In the genomic region with DNA sequence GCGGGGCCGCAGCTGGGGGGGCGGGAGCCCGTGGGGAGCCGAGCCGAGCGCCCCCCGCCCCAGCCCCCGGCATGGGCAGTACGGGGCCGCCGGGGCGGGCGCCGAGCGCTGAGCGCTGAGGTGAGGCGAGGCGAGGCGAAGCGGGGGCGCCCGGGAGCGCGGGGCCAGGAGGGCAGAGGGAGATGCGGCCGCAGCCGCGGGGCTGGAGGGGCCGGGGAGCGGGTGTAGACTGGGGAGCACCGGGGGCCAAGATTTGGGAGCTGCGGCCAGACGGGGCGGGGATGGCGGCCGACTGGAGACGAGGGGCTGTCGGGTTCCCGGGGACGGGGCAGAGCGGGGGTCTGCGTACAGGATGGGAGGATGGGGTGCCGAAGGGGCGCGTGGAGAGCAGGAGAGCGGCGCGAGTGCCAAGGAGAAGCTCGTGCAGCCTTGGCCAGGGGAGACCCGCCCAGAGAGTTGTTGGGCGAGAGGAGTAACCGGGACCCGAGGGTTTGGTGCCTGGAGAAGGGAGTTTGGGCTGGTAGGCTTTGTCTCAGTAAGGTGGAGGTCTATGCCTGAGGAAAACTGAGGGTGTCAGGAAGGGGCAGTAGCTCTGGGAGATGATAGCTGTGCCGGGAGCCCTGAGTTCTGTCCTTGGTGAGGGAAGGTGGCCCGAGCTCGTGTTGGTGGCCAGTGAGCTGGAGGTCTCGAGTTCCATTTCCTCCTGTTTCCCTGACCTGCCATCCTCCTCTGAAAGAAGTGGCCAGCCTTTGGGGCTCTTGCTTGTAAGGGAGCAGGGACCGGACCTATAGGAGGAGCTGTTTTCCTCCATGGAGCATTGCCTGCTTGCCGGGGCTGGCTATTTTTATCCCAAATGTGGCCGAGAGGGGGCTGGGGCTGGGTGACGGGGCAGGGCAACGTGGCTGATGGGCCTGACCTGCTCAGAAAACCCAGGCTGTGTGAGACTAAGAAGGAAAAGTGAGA, we compare ENCODE assay signal across 8 cellular contexts. TPM values are rescaled to one million over a fixed set of nuclear protein-coding genes. Genes with fewer than 3 reads are reported as not detected.
DNase-seq lines count a peak whose midpoint lies in the region; ATAC-seq, FAIRE-seq and TF ChIP-seq lines count a peak whose summit lies in the region.

No MANE protein-coding gene starts in this region.

- peaks cover 38% of the 10 kb centered on the region for H3K27me3 Mint-ChIP-seq in activated naive CD4-positive, alpha-beta T cell treated with anti-CD3 and anti-CD28 coated beads, Interleukin-2, amount 10 ng/mL, durations not matched to agents 7 days and 5 days
- H3K27me3 Mint-ChIP-seq in nephron (ENCODE audit: low read depth), result peaks cover 20% of the 10 kb centered on the region

- peak overlapping the region; percentile 85 for H3K27ac Mint-ChIP-seq in activated naive CD4-positive, alpha-beta T cell treated with anti-CD3 and anti-CD28 coated beads, Interleukin-2, amount 10 ng/mL, durations not matched to agents 7 days and 5 days
- peak overlapping the region; percentile 77 to 98 (median 88) for H3K27ac Mint-ChIP-seq in nephron

- peaks cover 17% of the 10 kb centered on the region for H3K36me3 Mint-ChIP-seq in activated naive CD4-positive, alpha-beta T cell treated with anti-CD3 and anti-CD28 coated beads, Interleukin-2, amount 10 ng/mL, durations not matched to agents 7 days and 5 days
- peaks cover 3% of the 10 kb centered on the region for H3K36me3 Mint-ChIP-seq in nephron (ENCODE audit: low read depth)

- CTCF ChIA-PET in activated naive CD4-positive, alpha-beta T cell treated with anti-CD3 and anti-CD28 coated beads, Interleukin-2, amount 10 ng/mL, durations not matched to agents 7 days and 5 days (lab: Charles Lee), result interaction anchor here (0.6 to 6.6 kb wide), 11 partner anchors 8 to 380 kb away, joined by 3 to 89 read pairs (median 4); no protein-coding TSS in a partner anchor

- TF ChIP-seq POLR2A in GM12891 (IDR thresholded peaks at IDR 0.05; ENCODE audit: low read depth, low read length), result no peak

- FAIRE-seq in GM12891 (lab: Jason Lieb, UNC), result peak; percentile 33

- DNase-seq in AG10803 (ENCODE audit: low read depth), result peak; percentile 92
- DNase-seq in GM12891 (ENCODE audit: insufficient read length, low spot score), result no peak
- peak; percentile 59 for DNase-seq in NCI-H345 treated with DMSO at 0.1 percent for 48 hours (lab: John Stamatoyannopoulos, UW; ENCODE audit: unreplicated experiment)
- DNase-seq in activated naive CD4-positive, alpha-beta T cell treated with anti-CD3 and anti-CD28 coated beads, Interleukin-2, amount 10 ng/mL, durations not matched to agents 7 days and 5 days, result peak; percentile 61
- peak; percentile 80 for DNase-seq in foreskin melanocyte
- peak; percentile 83 for DNase-seq in ureter (ENCODE audit: low spot score)

- no peak for ATAC-seq in HG02938 (IDR thresholded peaks at IDR 0.05; ENCODE audit: unreplicated experiment)

- peaks cover 47% of the 10 kb centered on the region for H3K4me1 Mint-ChIP-seq in activated naive CD4-positive, alpha-beta T cell treated with anti-CD3 and anti-CD28 coated beads, Interleukin-2, amount 10 ng/mL, durations not matched to agents 7 days and 5 days
- peaks cover 44% of the 10 kb centered on the region for H3K4me1 Mint-ChIP-seq in nephron

- H3K9me3 Mint-ChIP-seq in activated naive CD4-positive, alpha-beta T cell treated with anti-CD3 and anti-CD28 coated beads, Interleukin-2, amount 10 ng/mL, durations not matched to agents 7 days and 5 days, result no peaks in the 10 kb centered on the region
- no peaks in the 10 kb centered on the region for H3K9me3 Mint-ChIP-seq in nephron

- H3K4me3 ChIP-seq in AG10803 (ENCODE audit: low read length), result peak overlapping the region; percentile 97

- peak overlapping the region; percentile 91 for H3K4me3 Mint-ChIP-seq in activated naive CD4-positive, alpha-beta T cell treated with anti-CD3 and anti-CD28 coated beads, Interleukin-2, amount 10 ng/mL, durations not matched to agents 7 days and 5 days
- peak overlapping the region; percentile 98 to 99 (median 98) for H3K4me3 Mint-ChIP-seq in nephron

- TF ChIP-seq CTCF in AG10803 (conservative IDR thresholded peaks at IDR 0.05; ENCODE audit: low read length) (peak; percentile 68), nephron (IDR thresholded peaks at IDR 0.05; ENCODE audit: unreplicated experiment in 3 of 3) (peak; percentile 55 to 59 (median 59))

TF ChIP-seq in GM12891, 5 proteins besides CTCF, POLR2A, EP300 and RAD21:
- TF ChIP-seq TAF1 (IDR thresholded peaks at IDR 0.05; ENCODE audit: low read depth, low read length) (no peak), POU2F2 (IDR thresholded peaks at IDR 0.05; ENCODE audit: low read depth, low read length) (no peak), POLR2AphosphoS5 (IDR thresholded peaks at IDR 0.05; ENCODE audit: low read depth, low read length) (no peak), PAX5 (IDR thresholded peaks at IDR 0.05; ENCODE audit: insufficient read depth, low read length, severe bottlenecking) (no peak), SPI1 (IDR thresholded peaks at IDR 0.05; ENCODE audit: low read depth, low read length) (no peak)

RNA-seq across cellular contexts. Expression of gene ATP8B2, which starts 0.5 kb away (rescaled TPM):
- polyA plus RNA-seq in GM12891 (2012; ENCODE audit: low read depth, missing spikeins), result 4.4 TPM
- 40.7 TPM for total RNA-seq in ureter

RNA-seq across cellular contexts. Expression of gene AQP10, which starts 5.0 kb away (rescaled TPM):
- not detected for polyA plus RNA-seq in GM12891 (2012; ENCODE audit: low read depth, missing spikeins)
- not detected for total RNA-seq in ureter

RNA-seq across cellular contexts. Expression of gene HAX1, which starts 53.4 kb away (rescaled TPM):
- 109 TPM for polyA plus RNA-seq in GM12891 (2012; ENCODE audit: low read depth, missing spikeins)
- 110 TPM for total RNA-seq in ureter
